21 cellular contexts compared by ENCODE assay signal in the genomic region with DNA sequence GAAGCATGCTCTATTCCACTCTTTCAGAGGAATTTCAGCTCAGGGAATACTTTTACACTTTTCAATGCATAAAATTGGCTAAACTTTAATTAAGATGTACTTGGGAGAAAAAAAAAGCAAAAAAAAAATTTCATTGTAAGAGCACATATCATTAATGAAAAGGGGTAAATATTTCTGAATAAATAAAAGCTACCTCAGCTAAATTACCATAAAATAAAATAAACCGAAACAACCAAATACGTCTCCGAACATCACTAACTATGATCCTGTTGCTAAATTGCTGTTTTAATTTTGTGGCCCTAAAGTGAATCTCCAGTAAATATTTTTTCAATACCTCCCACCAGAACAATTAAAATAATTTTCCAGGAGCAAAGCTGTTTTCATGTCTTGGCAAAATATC.
"Had no signal": no experiment of that assay in that cellular context is flagged by ENCODE, and none has a peak within 500 bp of the region (broad histone marks: within the 10 kb centered on the region; RNA-seq: fewer than 3 reads in every experiment).

No MANE protein-coding gene starts in this region.

- H3K27me3 Mint-ChIP-seq: activated naive CD8-positive, alpha-beta T cell treated with anti-CD3 and anti-CD28 coated beads, Interleukin-2, amount 50 U/mL, for 24 hours; activated T-helper 17 cell treated with anti-CD3 and anti-CD28 coated beads, Interleukin-2, amount 50 U/mL, for 72 hours; stimulated activated naive CD8-positive, alpha-beta T cell treated with anti-CD3 and anti-CD28 coated beads, Interleukin-15, amount 100 ng/mL, for 72 hours had no signal

- H3K4me3 ChIP-seq: ascending aorta, cardiac muscle cell, dorsolateral prefrontal cortex, esophagus muscularis mucosa, left lung, prostate gland, upper lobe of left lung had no signal

- H3K4me3 Mint-ChIP-seq: activated naive CD4-positive, alpha-beta T cell treated with anti-CD3 and anti-CD28 coated beads for 36 hours; activated naive CD8-positive, alpha-beta T cell treated with anti-CD3 and anti-CD28 coated beads, Interleukin-2, amount 50 U/mL, for 24 hours; activated T-helper 17 cell treated with anti-CD3 and anti-CD28 coated beads, Interleukin-2, amount 50 U/mL, for 72 hours; natural killer cell; stimulated activated naive CD8-positive, alpha-beta T cell treated with anti-CD3 and anti-CD28 coated beads, Interleukin-15, amount 100 ng/mL, for 72 hours had no signal

- H3K27ac Mint-ChIP-seq: activated naive CD4-positive, alpha-beta T cell treated with anti-CD3 and anti-CD28 coated beads for 36 hours; activated naive CD8-positive, alpha-beta T cell treated with anti-CD3 and anti-CD28 coated beads, Interleukin-2, amount 50 U/mL, for 24 hours; activated T-helper 17 cell treated with anti-CD3 and anti-CD28 coated beads, Interleukin-2, amount 50 U/mL, for 72 hours; natural killer cell; stimulated activated naive CD8-positive, alpha-beta T cell treated with anti-CD3 and anti-CD28 coated beads, Interleukin-15, amount 100 ng/mL, for 72 hours had no signal

- H3K4me1 ChIP-seq: ascending aorta, esophagus muscularis mucosa, left lung, prostate gland, upper lobe of left lung had no signal

- DNase-seq: activated CD4-positive, alpha-beta T cell treated with anti-CD3 and anti-CD28 coated beads for 1 hour; activated CD4-positive, alpha-beta T cell treated with anti-CD3 and anti-CD28 coated beads, Interleukin-2, amount 50 U/mL, for 48 hours; activated naive CD4-positive, alpha-beta T cell treated with anti-CD3 and anti-CD28 coated beads for 36 hours; activated naive CD8-positive, alpha-beta T cell treated with anti-CD3 and anti-CD28 coated beads, Interleukin-2, amount 50 U/mL, for 24 hours; dorsolateral prefrontal cortex; hippocampal formation; kidney; left lung; natural killer cell; nucleus accumbens; stimulated activated CD4-positive, alpha-beta T cell treated with anti-CD3 and anti-CD28 coated beads, Interleukin-1b, Interleukin-23, amount 100 ng/mL, for 48 hours; stimulated activated naive CD8-positive, alpha-beta T cell treated with anti-CD3 and anti-CD28 coated beads, Interleukin-15, amount 100 ng/mL, for 72 hours; T-helper 1 cell; upper lobe of left lung had no signal

- H3K36me3 Mint-ChIP-seq: natural killer cell had no signal

- H3K4me1 Mint-ChIP-seq: activated naive CD8-positive, alpha-beta T cell treated with anti-CD3 and anti-CD28 coated beads, Interleukin-2, amount 50 U/mL, for 24 hours; activated T-helper 17 cell treated with anti-CD3 and anti-CD28 coated beads, Interleukin-2, amount 50 U/mL, for 72 hours; natural killer cell; stimulated activated naive CD8-positive, alpha-beta T cell treated with anti-CD3 and anti-CD28 coated beads, Interleukin-15, amount 100 ng/mL, for 72 hours had no signal

- H3K27me3 ChIP-seq: ascending aorta, cardiac muscle cell, esophagus muscularis mucosa, left lung, upper lobe of left lung had no signal

- H3K36me3 ChIP-seq: ascending aorta, cardiac muscle cell, esophagus muscularis mucosa, left lung, prostate gland, upper lobe of left lung had no signal

- H3K9me3 ChIP-seq: ascending aorta, esophagus muscularis mucosa, prostate gland, upper lobe of left lung had no signal

- H3K27ac ChIP-seq: ascending aorta, cardiac muscle cell, dorsolateral prefrontal cortex, esophagus muscularis mucosa, left lung, prostate gland, upper lobe of left lung had no signal

- ATAC-seq: activated naive CD8-positive, alpha-beta T cell treated with anti-CD3 and anti-CD28 coated beads, Interleukin-2, amount 50 U/mL, for 24 hours; activated T-helper 17 cell treated with anti-CD3 and anti-CD28 coated beads, Interleukin-2, amount 50 U/mL, for 72 hours; left lung; natural killer cell; sciatic nerve; stimulated activated naive CD8-positive, alpha-beta T cell treated with anti-CD3 and anti-CD28 coated beads, Interleukin-15, amount 100 ng/mL, for 72 hours had no signal

- FAIRE-seq: endometrium, kidney had no signal
